Comparison of ENCODE assay signal across 1 cellular context in genomic region chr7:75737856-75738603, GRCh38.
TF ChIP-seq lines count a peak whose summit lies in the region.

No MANE protein-coding gene starts in this region.

TF ChIP-seq in K562, 482 proteins besides CTCF, POLR2A, EP300 and RAD21:
- no peak for TF ChIP-seq SMARCA5 (IDR thresholded peaks at IDR 0.05)
- TF ChIP-seq BRD9 (IDR thresholded peaks at IDR 0.05; ENCODE audit: low read depth, partially characterized antibody) = no peak
- peak; percentile 22 for TF ChIP-seq KDM5B (IDR thresholded peaks at IDR 0.05; ENCODE audit: insufficient replicate concordance, low read depth, low read length)
- TF ChIP-seq TRIM24 (IDR thresholded peaks at IDR 0.05) = 0 out of 4 replicates have a peak, but pooled peaks of 1 of the 2 experiments have one; percentile 17
- TF ChIP-seq ARID1B (IDR thresholded peaks at IDR 0.05) = 0 out of 2 replicates have a peak, but pooled peaks have one; percentile 9
- 0 out of 2 replicates have a peak, but pooled peaks have one; percentile 1 for TF ChIP-seq SUPT5H (IDR thresholded peaks at IDR 0.05)
- TF ChIP-seq CTBP1 (IDR thresholded peaks at IDR 0.05; ENCODE audit: borderline replicate concordance) = no peak; the same call in 1 of the 2 replicates
- peak; percentile 9 for TF ChIP-seq PRDM10 (IDR thresholded peaks at IDR 0.05; ENCODE audit: partially characterized antibody)
- 0 out of 4 replicates have a peak, but pooled peaks of 1 of the 2 experiments have one; percentile 4 for TF ChIP-seq TEAD1 (CRISPR knock-in tag; IDR thresholded peaks at IDR 0.05)
- peak; percentile 58; the same call in 1 of the 2 replicates for TF ChIP-seq ZBTB7A (IDR thresholded peaks at IDR 0.05; ENCODE audit: borderline replicate concordance, control insufficient read depth, low read depth, low read length)
- TF ChIP-seq NFIX (CRISPR knock-in tag; IDR thresholded peaks at IDR 0.05; ENCODE audit: low read depth) = no peak
- TF ChIP-seq EGR1 (conservative IDR thresholded peaks at IDR 0.05) = peak; percentile 81
- no peak for TF ChIP-seq ZNF347 (CRISPR knock-in tag; IDR thresholded peaks at IDR 0.05; ENCODE audit: low read depth)
- TF ChIP-seq NCOA1 (IDR thresholded peaks at IDR 0.05; ENCODE audit: low read depth) = 0 out of 2 replicates have a peak, but pooled peaks have one; percentile 9
TF ChIP-seq in K562: peak in this region for 9.
